In genomic region chr13:29746167-29746677, GRCh38 we compare ENCODE assay signal across 20 cellular contexts.
DNase-seq lines count a peak whose midpoint lies in the region; TF ChIP-seq lines count a peak whose summit lies in the region.
"Had no signal": no experiment of that assay in that cellular context is flagged by ENCODE, and none has a peak within 500 bp of the region (broad histone marks: within the 10 kb centered on the region; RNA-seq: fewer than 3 reads in every experiment).

No MANE protein-coding gene starts in this region.

- WGBS in esophagus muscularis mucosa, result 43% methylated on average over 6 of the region's 6 CpGs

- TF ChIP-seq POLR2A in esophagus muscularis mucosa (IDR thresholded peaks at IDR 0.05; ENCODE audit: low read depth), result no peak

- intact Hi-C loops in esophagus muscularis mucosa (cut with DNase I), result no loop called here

- no peak for TF ChIP-seq EP300 in esophagus muscularis mucosa (IDR thresholded peaks at IDR 0.05)

- H3K27ac ChIP-seq in esophagus muscularis mucosa (replicated peaks in 1 of 4), result no peak overlapping the region
- H3K27ac ChIP-seq: BLaER1, KMS-11 had no signal

- H3K4me3 ChIP-seq in esophagus muscularis mucosa, result no peak overlapping the region
- H3K4me3 ChIP-seq: BLaER1 had no signal

- no peaks in the 10 kb centered on the region for H3K9me3 ChIP-seq in esophagus muscularis mucosa
- H3K9me3 ChIP-seq: BLaER1 had no signal

- no peaks in the 10 kb centered on the region for H3K36me3 ChIP-seq in esophagus muscularis mucosa
- H3K36me3 ChIP-seq: BLaER1 had no signal

- peaks cover 0 to 31% (median 22%) of the 10 kb centered on the region in 4 donors for H3K4me1 ChIP-seq in esophagus muscularis mucosa
- H3K4me1 ChIP-seq: BLaER1 had no signal

- TF ChIP-seq CTCF in esophagus muscularis mucosa (IDR thresholded peaks at IDR 0.05), result no peak

- DNase-seq in EH (ENCODE audit: low read depth), result peak; percentile 14
- DNase-seq in HuH-7 (ENCODE audit: low spot score), result peak; percentile 14
- DNase-seq in esophagus muscularis mucosa (ENCODE audit: extremely low spot score), result peak; percentile 5
- DNase-seq in left kidney (ENCODE audit: low read depth, low spot score), result peak; percentile 24
- DNase-seq in HUDEP-2 (lab: John Stamatoyannopoulos, UW; ENCODE audit: unreplicated experiment in 76 of 76), result no peak
- DNase-seq in NCI-H1092 (lab: John Stamatoyannopoulos, UW), result no peak
- DNase-seq in hepatic stellate cell (ENCODE audit: low spot score), result no peak
- DNase-seq in hippocampal formation (lab: John Stamatoyannopoulos, UW), result no peak
- DNase-seq: CD4-positive, alpha-beta T cell; COR-L47; IMR-90; NCI-H1105; NCI-H2029 treated with DMSO at 0.1 percent for 48 hours; NCI-H774; PC-3; RPMI8226; SHP77; SW 1271 had no signal

- no peaks in the 10 kb centered on the region for H3K27me3 ChIP-seq in esophagus muscularis mucosa
- H3K27me3 ChIP-seq: BLaER1 had no signal

Comparison
In these comparisons a context has a peak if more than half of its experiments do, and no peak if none do; other contexts are left out.
1. DNase-seq: peak in EH (single experiment), HuH-7 (single experiment), esophagus muscularis mucosa (single experiment) and left kidney (single experiment); none in HUDEP-2 (0 of 76), NCI-H1092 (single experiment), hepatic stellate cell (single experiment) and hippocampal formation (0 of 2).